ENCODE assay signal across 28 cellular contexts in the genomic region with DNA sequence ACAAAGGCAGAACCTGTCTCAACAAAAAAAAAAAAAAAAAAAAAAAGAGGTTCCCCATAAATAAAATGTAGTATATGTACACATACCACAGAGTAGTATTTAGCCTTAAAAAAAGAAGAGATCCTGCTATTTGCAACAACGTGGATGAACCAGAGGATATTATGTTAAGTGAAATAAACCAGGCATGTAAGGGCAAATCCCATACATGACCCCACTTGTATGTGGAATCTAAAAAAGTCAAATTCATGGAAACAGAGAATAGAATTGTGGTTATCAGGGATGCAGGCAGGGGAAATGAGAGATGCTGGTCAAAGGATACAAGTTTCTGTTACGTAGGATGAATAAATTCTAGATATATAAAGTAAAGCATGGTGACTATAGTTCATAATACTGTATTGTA. TPM values are rescaled to one million over a fixed set of nuclear protein-coding genes. Genes with fewer than 3 reads are reported as not detected.
"Had no signal": no experiment of that assay in that cellular context is flagged by ENCODE, and none has a peak within 500 bp of the region (broad histone marks: within the 10 kb centered on the region; RNA-seq: fewer than 3 reads in every experiment).

No MANE protein-coding gene starts in this region.

- H2AFZ ChIP-seq: hepatocyte had no signal

- H3K9me3 ChIP-seq: left ventricle myocardium inferior, pancreas, prostate gland, stomach, testis, thyroid gland, transverse colon, upper lobe of left lung had no signal

- H3K4me1 Mint-ChIP-seq: memory B cell; naive thymus-derived CD8-positive, alpha-beta T cell; nephron had no signal

- H3K36me3 Mint-ChIP-seq: memory B cell; naive thymus-derived CD8-positive, alpha-beta T cell; stimulated activated naive B cell treated with anti-CD40 and anti-IgM and Interleukin-4, amounts not matched to agents 10 μg/mL and 1 μg/mL and 100 μg/mL, for 72 hours had no signal

- H3K4me2 ChIP-seq: hepatocyte had no signal

- H3K27me3 ChIP-seq: hepatocyte, pancreas, stomach, testis, thyroid gland, transverse colon, upper lobe of left lung had no signal

- H3K79me2 ChIP-seq: hepatocyte had no signal

- H3K36me3 ChIP-seq: left ventricle myocardium inferior, prostate gland, thyroid gland, transverse colon, upper lobe of left lung had no signal

- DNase-seq: islet precursor cell; kidney glomerular epithelial cell; left ventricle myocardium inferior; naive thymus-derived CD8-positive, alpha-beta T cell; nucleus accumbens; pancreas; posterior cingulate gyrus; retina; right cardiac atrium; stimulated activated CD4-positive, alpha-beta T cell treated with anti-CD3 and anti-CD28 coated beads, Interleukin-12 subunit alpha, Interleukin-12 subunit beta, amount 100 ng/mL, for 4 hours; stimulated activated CD4-positive, alpha-beta T cell treated with anti-CD3 and anti-CD28 coated beads, Interleukin-15, amount 100 ng/mL, for 24 hours; stimulated activated CD4-positive, alpha-beta T cell treated with anti-CD3 and anti-CD28 coated beads, Interleukin-2, amount 100 ng/mL, for 24 hours; stimulated activated CD4-positive, alpha-beta T cell treated with anti-CD3 and anti-CD28 coated beads, Interleukin-4, amount 100 ng/mL, for 1 hour; stimulated activated naive B cell treated with anti-CD40 and anti-IgM and Interleukin-4, amounts not matched to agents 10 μg/mL and 1 μg/mL and 100 μg/mL, for 72 hours; stimulated activated naive CD8-positive, alpha-beta T cell treated with anti-CD3 and anti-CD28 coated beads, Interleukin-15, Interleukin-2, amounts not matched to agents 100 U/mL and 50 U/mL, for 24 hours; stomach; testis; thyroid gland; transverse colon; upper lobe of left lung had no signal

- H3K27ac Mint-ChIP-seq: memory B cell; naive thymus-derived CD8-positive, alpha-beta T cell; nephron; stimulated activated naive B cell treated with anti-CD40 and anti-IgM and Interleukin-4, amounts not matched to agents 10 μg/mL and 1 μg/mL and 100 μg/mL, for 72 hours had no signal

- H3K27ac ChIP-seq: hepatocyte, left ventricle myocardium inferior, pancreas, prostate gland, skin epidermis, stomach, testis, thyroid gland, transverse colon, upper lobe of left lung had no signal

- H3K4me3 ChIP-seq: hepatocyte, left ventricle myocardium inferior, lung, pancreas, prostate gland, skin epidermis, stomach, testis, thyroid gland, transverse colon, upper lobe of left lung had no signal

- H3K9me3 Mint-ChIP-seq: memory B cell; naive thymus-derived CD8-positive, alpha-beta T cell; nephron; neural crest cell; stimulated activated naive B cell treated with anti-CD40 and anti-IgM and Interleukin-4, amounts not matched to agents 10 μg/mL and 1 μg/mL and 100 μg/mL, for 72 hours had no signal

- H3K4me3 Mint-ChIP-seq: memory B cell; naive thymus-derived CD8-positive, alpha-beta T cell; nephron; neural crest cell; stimulated activated naive B cell treated with anti-CD40 and anti-IgM and Interleukin-4, amounts not matched to agents 10 μg/mL and 1 μg/mL and 100 μg/mL, for 72 hours had no signal

- H3K4me1 ChIP-seq: left ventricle myocardium inferior, pancreas, prostate gland, stomach, testis, thyroid gland, transverse colon, upper lobe of left lung had no signal

- ATAC-seq: naive thymus-derived CD8-positive, alpha-beta T cell; pancreas; right cardiac atrium; sciatic nerve; stimulated activated naive B cell treated with anti-CD40 and anti-IgM and Interleukin-4, amounts not matched to agents 10 μg/mL and 1 μg/mL and 100 μg/mL, for 72 hours; stimulated activated naive CD8-positive, alpha-beta T cell treated with anti-CD3 and anti-CD28 coated beads, Interleukin-15, Interleukin-2, amounts not matched to agents 100 U/mL and 50 U/mL, for 24 hours had no signal

RNA-seq across cellular contexts. Expression of a gene that starts 16.7 kb away (rescaled TPM):
- total RNA-seq: naive thymus-derived CD8-positive, alpha-beta T cell had no signal
- polyA plus RNA-seq: naive thymus-derived CD8-positive, alpha-beta T cell had no signal
